17 cellular contexts compared by ENCODE assay signal in genomic region chr19:51146751-51147150, GRCh38. TPM values are rescaled to one million over a fixed set of nuclear protein-coding genes. Genes with fewer than 3 reads are reported as not detected.
DNase-seq lines count a peak whose midpoint lies in the region; ATAC-seq lines count a peak whose summit lies in the region.
"Had no signal": no experiment of that assay in that cellular context is flagged by ENCODE, and none has a peak within 500 bp of the region (broad histone marks: within the 10 kb centered on the region; RNA-seq: fewer than 3 reads in every experiment).

No MANE protein-coding gene starts in this region.

- H4K12ac ChIP-seq in trophoblast cell (ENCODE audit: low read depth, low read length) = no peak overlapping the region

- peaks cover 6% of the 10 kb centered on the region for H3K9me3 Mint-ChIP-seq in central memory CD8-positive, alpha-beta T cell
- peaks cover 0 to 3% (median 0%) of the 10 kb centered on the region in 6 donors for H3K9me3 Mint-ChIP-seq in immature natural killer cell
- H3K9me3 Mint-ChIP-seq in stimulated activated effector memory CD8-positive, alpha-beta T cell treated with anti-CD3 and anti-CD28 coated beads, Interleukin-12 subunit alpha, Interleukin-12 subunit beta, amount 100 ng/mL, for 72 hours = no peaks in the 10 kb centered on the region
- H3K9me3 Mint-ChIP-seq: CD4-positive, alpha-beta T cell; H9 had no signal

- peaks cover 3% of the 10 kb centered on the region for H3K36me3 Mint-ChIP-seq in central memory CD8-positive, alpha-beta T cell (ENCODE audit: insufficient read depth)
- peaks cover 22 to 64% (median 50%) of the 10 kb centered on the region in 3 donors for H3K36me3 Mint-ChIP-seq in immature natural killer cell
- H3K36me3 Mint-ChIP-seq in stimulated activated effector memory CD8-positive, alpha-beta T cell treated with anti-CD3 and anti-CD28 coated beads, Interleukin-12 subunit alpha, Interleukin-12 subunit beta, amount 100 ng/mL, for 72 hours = no peaks in the 10 kb centered on the region
- H3K36me3 Mint-ChIP-seq: IgD-negative memory B cell had no signal

- no peaks in the 10 kb centered on the region for H3K27me3 ChIP-seq in trophoblast cell (ENCODE audit: insufficient read depth, low read length)
- H3K27me3 ChIP-seq: BLaER1 had no signal

- no peaks in the 10 kb centered on the region for H3K36me3 ChIP-seq in trophoblast cell (ENCODE audit: control insufficient read depth in 1 of 2, insufficient read depth in 2 of 2, low read length in 2 of 2)
- H3K36me3 ChIP-seq: BLaER1 had no signal

- H3K4me1 Mint-ChIP-seq in central memory CD8-positive, alpha-beta T cell = peaks cover 29% of the 10 kb centered on the region
- peaks cover 91 to 92% of the 10 kb centered on the region in 2 donors for H3K4me1 Mint-ChIP-seq in immature natural killer cell
- H3K4me1 Mint-ChIP-seq in stimulated activated effector memory CD8-positive, alpha-beta T cell treated with anti-CD3 and anti-CD28 coated beads, Interleukin-12 subunit alpha, Interleukin-12 subunit beta, amount 100 ng/mL, for 72 hours = peaks cover 26% of the 10 kb centered on the region

- no peak overlapping the region for H2AK5ac ChIP-seq in trophoblast cell (ENCODE audit: low read length)

- H4K91ac ChIP-seq in trophoblast cell (ENCODE audit: low read depth, low read length) = no peak overlapping the region

- no peak overlapping the region for H3K4me3 Mint-ChIP-seq in central memory CD8-positive, alpha-beta T cell
- peak overlapping the region; percentile 48 to 94 (median 78) for H3K4me3 Mint-ChIP-seq in immature natural killer cell
- H3K4me3 Mint-ChIP-seq in stimulated activated effector memory CD8-positive, alpha-beta T cell treated with anti-CD3 and anti-CD28 coated beads, Interleukin-12 subunit alpha, Interleukin-12 subunit beta, amount 100 ng/mL, for 72 hours = no peak overlapping the region
- H3K4me3 Mint-ChIP-seq: CD4-positive, alpha-beta T cell; H9; IgD-negative memory B cell had no signal

- peak; percentile 28 for DNase-seq in activated CD8-positive, alpha-beta memory T cell treated with anti-CD3 and anti-CD28 coated beads for 24 hours
- DNase-seq in activated CD8-positive, alpha-beta memory T cell treated with anti-CD3 and anti-CD28 coated beads, Interleukin-2, amount 50 U/mL, for 48 hours = no peak
- no peak for DNase-seq in central memory CD8-positive, alpha-beta T cell (ENCODE audit: low spot score in 2 of 2)
- DNase-seq in immature natural killer cell (no peak), trophoblast cell (no peak)
- no peak for DNase-seq in stimulated activated effector memory CD8-positive, alpha-beta T cell treated with anti-CD3 and anti-CD28 coated beads, Interleukin-12 subunit alpha, Interleukin-12 subunit beta, amount 100 ng/mL, for 72 hours (ENCODE audit: low spot score in 2 of 2)
- DNase-seq: AML-193; CD4-positive, alpha-beta T cell; DMS153; DMS79 treated with DMSO at 0.1 percent for 48 hours; EL; GOT3; H9 had no signal

- H3K4ac ChIP-seq in trophoblast cell (ENCODE audit: low read depth, low read length) = no peak overlapping the region

- H3K27ac ChIP-seq in trophoblast cell (ENCODE audit: low read depth, low read length) = no peak overlapping the region
- H3K27ac ChIP-seq: 22Rv1 had no signal

- no peak overlapping the region for H2BK12ac ChIP-seq in trophoblast cell (ENCODE audit: low read length)

- no peaks in the 10 kb centered on the region for H3K9me3 ChIP-seq in trophoblast cell (ENCODE audit: insufficient read depth, low read depth, low read length)
- H3K9me3 ChIP-seq: BLaER1 had no signal

- no peaks in the 10 kb centered on the region for H3K27me3 Mint-ChIP-seq in central memory CD8-positive, alpha-beta T cell
- peaks cover 0 to 4% (median 2%) of the 10 kb centered on the region in 3 donors for H3K27me3 Mint-ChIP-seq in immature natural killer cell (ENCODE audit: low read depth in 3 of 3)

- no peak overlapping the region for H3K4me2 ChIP-seq in trophoblast cell (ENCODE audit: low read length)

- no peak overlapping the region for H3K9ac ChIP-seq in trophoblast cell (ENCODE audit: low read length)
- H3K9ac ChIP-seq: BLaER1 had no signal

- H3K23ac ChIP-seq in trophoblast cell (ENCODE audit: low read length) = no peak overlapping the region

- H2BK5ac ChIP-seq in trophoblast cell (ENCODE audit: low read depth, low read length, poor library complexity) = no peak overlapping the region

- no CpG with 5 or more reads among the region's 7 CpGs for WGBS in trophoblast cell (ENCODE audit: extremely low coverage, insufficient coverage, insufficient read length)

- no peak overlapping the region for H2AFZ ChIP-seq in trophoblast cell (ENCODE audit: insufficient read depth, low read length, poor library complexity)

- no peak overlapping the region for H4K8ac ChIP-seq in trophoblast cell (ENCODE audit: low read depth, low read length)

- no peaks in the 10 kb centered on the region for H3K79me1 ChIP-seq in trophoblast cell (ENCODE audit: low read length)

- ATAC-seq in central memory CD8-positive, alpha-beta T cell (replicated peaks; ENCODE audit: extremely low read depth, poor library complexity, severe bottlenecking) = no peak
- no peak for ATAC-seq in stimulated activated effector memory CD8-positive, alpha-beta T cell treated with anti-CD3 and anti-CD28 coated beads, Interleukin-12 subunit alpha, Interleukin-12 subunit beta, amount 100 ng/mL, for 72 hours
- no peak for ATAC-seq in GM21717 (IDR thresholded peaks at IDR 0.05; ENCODE audit: unreplicated experiment)

- peak overlapping the region; percentile 79 for H3K27ac Mint-ChIP-seq in central memory CD8-positive, alpha-beta T cell (ENCODE audit: low read depth)
- H3K27ac Mint-ChIP-seq in immature natural killer cell = peak overlapping the region; percentile 45 to 97 (median 93)
- peak overlapping the region; percentile 6 for H3K27ac Mint-ChIP-seq in stimulated activated effector memory CD8-positive, alpha-beta T cell treated with anti-CD3 and anti-CD28 coated beads, Interleukin-12 subunit alpha, Interleukin-12 subunit beta, amount 100 ng/mL, for 72 hours
- H3K27ac Mint-ChIP-seq: CD4-positive, alpha-beta T cell; IgD-negative memory B cell had no signal

- H3K4me1 ChIP-seq in trophoblast cell (ENCODE audit: control insufficient read depth in 1 of 2, insufficient read depth in 2 of 2, low read length in 2 of 2) = peaks cover 0 to 2% of the 10 kb centered on the region in 2 experiments

- no peak overlapping the region for H2BK120ac ChIP-seq in trophoblast cell (ENCODE audit: insufficient read depth, low read length, poor library complexity)

- no peaks in the 10 kb centered on the region for H3K79me2 ChIP-seq in trophoblast cell (ENCODE audit: control insufficient read depth, insufficient read depth, low read length, poor library complexity)

- H3K4me3 ChIP-seq in trophoblast cell (ENCODE audit: low read depth, low read length) = no peak overlapping the region
- H3K4me3 ChIP-seq: BLaER1 had no signal

- H3K14ac ChIP-seq in trophoblast cell (ENCODE audit: low read length) = no peak overlapping the region

- H3K18ac ChIP-seq in trophoblast cell (ENCODE audit: low read length) = no peak overlapping the region

RNA-seq across cellular contexts. Expression of gene SIGLEC7, which starts 4.7 kb away (rescaled TPM):
- 100 to 1,000 TPM; 108 to 213 (median 129) TPM for polyA plus RNA-seq in immature natural killer cell
- not detected in 2 replicates for polyA plus RNA-seq in trophoblast cell (2013)
- polyA plus RNA-seq: IgD-negative memory B cell had no signal

RNA-seq across cellular contexts. Expression of gene SIGLEC9, which starts 22.0 kb away (rescaled TPM):
- polyA plus RNA-seq in immature natural killer cell = 10 to 100 TPM in 2 of 3 donors, 1 to 10 TPM in 1; 6.2 to 16.8 (median 11.3) TPM
- 0.03 TPM in 1 of 2 replicates, not detected in the other for polyA plus RNA-seq in trophoblast cell (2013)

RNA-seq across cellular contexts. Expression of gene CTU1, which starts 38.5 kb away (rescaled TPM):
- 1 to 10 TPM; 2.0 to 5.6 (median 5.0) TPM for polyA plus RNA-seq in immature natural killer cell
- polyA plus RNA-seq in trophoblast cell (2013) = 3.3 and 3.6 TPM in 2 replicates

Comparison
In these comparisons a context has a peak if more than half of its experiments do, and no peak if none do; other contexts are left out.
1. H3K27ac Mint-ChIP-seq: peak in every context shown above with its lines; median percentile 93 in immature natural killer cell; 79 in central memory CD8-positive, alpha-beta T cell; 6 in stimulated activated effector memory CD8-positive, alpha-beta T cell treated with anti-CD3 and anti-CD28 coated beads, Interleukin-12 subunit alpha, Interleukin-12 subunit beta, amount 100 ng/mL, for 72 hours.
2. H3K4me3 Mint-ChIP-seq: peak in immature natural killer cell (5 of 5); none in central memory CD8-positive, alpha-beta T cell (single experiment) and stimulated activated effector memory CD8-positive, alpha-beta T cell treated with anti-CD3 and anti-CD28 coated beads, Interleukin-12 subunit alpha, Interleukin-12 subunit beta, amount 100 ng/mL, for 72 hours (single experiment).